Comparison of ENCODE assay signal across 7 cellular contexts in the genomic region with DNA sequence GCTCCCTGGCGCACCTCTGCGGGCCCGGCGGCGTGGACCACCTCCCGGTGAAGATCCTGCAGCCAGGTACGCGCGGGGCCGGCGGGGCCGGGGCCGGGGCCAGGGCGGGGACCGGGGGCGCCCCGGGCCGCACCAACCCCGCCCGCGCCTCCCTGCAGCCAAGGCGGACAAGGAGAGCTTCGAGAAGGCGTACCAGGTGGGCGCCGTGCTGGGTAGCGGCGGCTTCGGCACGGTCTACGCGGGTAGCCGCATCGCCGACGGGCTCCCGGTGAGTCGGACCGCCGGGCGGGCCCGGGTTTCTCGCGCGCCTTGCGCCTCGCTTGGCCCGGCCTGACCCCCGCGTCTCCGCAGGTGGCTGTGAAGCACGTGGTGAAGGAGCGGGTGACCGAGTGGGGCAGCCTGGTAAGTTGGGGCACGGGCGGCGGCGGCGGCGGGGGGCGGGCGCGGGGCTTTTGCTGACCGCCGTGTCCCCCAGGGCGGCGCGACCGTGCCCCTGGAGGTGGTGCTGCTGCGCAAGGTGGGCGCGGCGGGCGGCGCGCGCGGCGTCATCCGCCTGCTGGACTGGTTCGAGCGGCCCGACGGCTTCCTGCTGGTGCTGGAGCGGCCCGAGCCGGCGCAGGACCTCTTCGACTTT. TPM values are rescaled to one million over a fixed set of nuclear protein-coding genes. Genes with fewer than 3 reads are reported as not detected.
DNase-seq lines count a peak whose midpoint lies in the region; ATAC-seq and TF ChIP-seq lines count a peak whose summit lies in the region.

No MANE protein-coding gene starts in this region.

- peaks cover 0 to 3% (median 0%) of the 10 kb centered on the region in 4 donors for H3K9me3 ChIP-seq in Peyer's patch

- DNase-seq in Peyer's patch (peak; percentile 54 to 76 (median 75)), brain microvascular endothelial cell (peak; percentile 11), kidney tubule cell (ENCODE audit: low spot score) (peak; percentile 63)
- DNase-seq in stimulated activated CD8-positive, alpha-beta memory T cell treated with anti-CD3 and anti-CD28 coated beads, Interleukin-4, amount 100 ng/mL, for 48 hours: peak; percentile 60

- H3K27me3 ChIP-seq in Peyer's patch (no peaks in the 10 kb centered on the region), brain microvascular endothelial cell (replicated peaks) (no peaks in the 10 kb centered on the region)

- TF ChIP-seq POLR2A in Peyer's patch (IDR thresholded peaks at IDR 0.05): no peak

- H3K36me3 ChIP-seq in Peyer's patch: peaks cover 0 to 40% (median 0%) of the 10 kb centered on the region in 3 donors
- H3K36me3 ChIP-seq in brain microvascular endothelial cell (replicated peaks): peaks cover 20% of the 10 kb centered on the region

- H3K27ac ChIP-seq in Peyer's patch (peak overlapping the region; percentile 86 to 99 (median 98)), brain microvascular endothelial cell (peak overlapping the region; percentile 91)

- H3K4me3 ChIP-seq in Peyer's patch (peak overlapping the region; percentile 65 to 100 (median 98)), brain microvascular endothelial cell (ENCODE audit: low read depth, low read length) (peak overlapping the region; percentile 70)

- TF ChIP-seq CTCF in Peyer's patch (IDR thresholded peaks at IDR 0.05) (no peak), brain microvascular endothelial cell (IDR thresholded peaks at IDR 0.05; ENCODE audit: low read depth, low read length, missing control alignments) (no peak)

- peaks cover 3 to 53% (median 30%) of the 10 kb centered on the region in 4 donors for H3K4me1 ChIP-seq in Peyer's patch

- in situ Hi-C loops in brain microvascular endothelial cell (cut with HindIII; ENCODE audit: low pct_ligation_motif_present, low sequenced_read_pairs): no loop called here

- ATAC-seq in GM21825 (IDR thresholded peaks at IDR 0.05; ENCODE audit: unreplicated experiment) (peak; percentile 0), HG02870 (IDR thresholded peaks at IDR 0.05; ENCODE audit: unreplicated experiment) (no peak), GM21367 (IDR thresholded peaks at IDR 0.05; ENCODE audit: unreplicated experiment) (no peak)

RNA-seq across cellular contexts. Expression of gene PIM3, which starts 0.5 kb away (rescaled TPM):
- total RNA-seq in Peyer's patch: 100 to 1,000 TPM in 2 of 4 donors, 10 to 100 TPM in 2; 66.2 to 142 (median 105) TPM

RNA-seq across cellular contexts. Expression of gene CRELD2, which starts 42.6 kb away (rescaled TPM):
- 10 to 100 TPM; 33.3 to 52.0 (median 41.1) TPM for total RNA-seq in Peyer's patch

RNA-seq across cellular contexts. Expression of gene ALG12, which starts 42.8 kb away (rescaled TPM):
- 10 to 100 TPM; 17.3 to 25.5 (median 22.1) TPM for total RNA-seq in Peyer's patch

RNA-seq across cellular contexts. Expression of gene IL17REL, which starts 51.5 kb away (rescaled TPM):
- 1 to 10 TPM in 3 of 4 donors, not detected in 1; 1.1 to 2.3 (median 1.2) TPM for total RNA-seq in Peyer's patch

Comparison
In these comparisons a context has a peak if more than half of its experiments do, and no peak if none do; other contexts are left out.
1. DNase-seq: peak in every context shown above with its lines; median percentile 75 in Peyer's patch; 63 in kidney tubule cell; 60 in stimulated activated CD8-positive, alpha-beta memory T cell treated with anti-CD3 and anti-CD28 coated beads, Interleukin-4, amount 100 ng/mL, for 48 hours; 11 in brain microvascular endothelial cell.